8 cellular contexts compared by ENCODE assay signal in genomic region chr5:140401362-140402257, GRCh38. TPM values are rescaled to one million over a fixed set of nuclear protein-coding genes. Genes with fewer than 3 reads are reported as not detected.
A peak's percentile ranks its signal among the peaks of the same experiment; 100 is the strongest.
DNase-seq lines count a peak whose midpoint lies in the region; ATAC-seq and TF ChIP-seq lines count a peak whose summit lies in the region.

ANKHD1 (plus strand) TSS chr5:140401833; CDS start chr5:140401968, 135 bp downstream.

- H3K4me1 ChIP-seq in RWPE2 (ENCODE audit: insufficient read depth, poor library complexity, severe bottlenecking) = peaks cover 24% of the 10 kb centered on the region

- H3K27me3 Mint-ChIP-seq in activated T-helper 2 cell treated with anti-CD3 and anti-CD28 coated beads, Interferon-gamma antibody, Interleukin-2, Interleukin-4, amounts not matched to agents 10 μg/mL and 5 μg/mL and 100 μg/mL, durations not matched to agents 14 hours and 24 hours and 36 hours (ENCODE audit: low read depth) = no peaks in the 10 kb centered on the region
- H3K27me3 Mint-ChIP-seq in natural killer cell (ENCODE audit: low read depth in 2 of 2) = no peaks in the 10 kb centered on the region

- intact Hi-C loops in activated T-helper 2 cell treated with anti-CD3 and anti-CD28 coated beads, Interferon-gamma antibody, Interleukin-2, Interleukin-4, amounts not matched to agents 10 μg/mL and 5 μg/mL and 100 μg/mL, durations not matched to agents 14 hours and 24 hours and 36 hours (cut with micrococcal nuclease) = loop anchor here (1.0 to 5.0 kb wide), 9 partner anchors 98 to 839 kb away; partner anchors contain the start of genes APBB3, HARS1, HARS2 and IK
- intact Hi-C loops in natural killer cell (cut with micrococcal nuclease) = loop anchor here (1.0 to 5.0 kb wide), 9 partner anchors 146 to 310 kb away; partner anchors contain the start of genes APBB3, EIF4EBP3, HARS1 and HARS2

- peak within 1 kb of the TSS; percentile 62 for H3K4me3 ChIP-seq in RWPE2 (ENCODE audit: severe bottlenecking)

- TF ChIP-seq CTCF in RWPE2 (IDR thresholded peaks at IDR 0.05; ENCODE audit: poor library complexity, severe bottlenecking) = no peak
- no peak for TF ChIP-seq CTCF in natural killer cell (IDR thresholded peaks at IDR 0.05)

- no peaks in the 10 kb centered on the region for H3K27me3 ChIP-seq in RWPE2 (ENCODE audit: insufficient read depth, poor library complexity, severe bottlenecking)

- H3K36me3 Mint-ChIP-seq in activated T-helper 2 cell treated with anti-CD3 and anti-CD28 coated beads, Interferon-gamma antibody, Interleukin-2, Interleukin-4, amounts not matched to agents 10 μg/mL and 5 μg/mL and 100 μg/mL, durations not matched to agents 14 hours and 24 hours and 36 hours (ENCODE audit: low read depth) = peaks cover 30% of the 10 kb centered on the region
- H3K36me3 Mint-ChIP-seq in natural killer cell = no peaks in the 10 kb centered on the region

- peak; percentile 75 for ATAC-seq in RWPE2 (ENCODE audit: low read depth)
- peak; percentile 80 to 93 (median 81) for ATAC-seq in natural killer cell
- peak; percentile 92 for ATAC-seq in stimulated activated naive CD8-positive, alpha-beta T cell treated with anti-CD3 and anti-CD28 coated beads, Interleukin-15, Interleukin-2, amounts not matched to agents 100 U/mL and 50 U/mL, for 24 hours

- peak within 1 kb of the TSS; percentile 63 for H3K27ac ChIP-seq in RWPE2 (ENCODE audit: poor library complexity, severe bottlenecking)

- no peaks in the 10 kb centered on the region for H3K9me3 ChIP-seq in RWPE2 (ENCODE audit: severe bottlenecking)

- no peak within 1 kb of the TSS for H3K4me3 Mint-ChIP-seq in activated T-helper 2 cell treated with anti-CD3 and anti-CD28 coated beads, Interferon-gamma antibody, Interleukin-2, Interleukin-4, amounts not matched to agents 10 μg/mL and 5 μg/mL and 100 μg/mL, durations not matched to agents 14 hours and 24 hours and 36 hours (ENCODE audit: low read depth)
- H3K4me3 Mint-ChIP-seq in natural killer cell = no peak within 1 kb of the TSS

- H3K27ac Mint-ChIP-seq in activated T-helper 2 cell treated with anti-CD3 and anti-CD28 coated beads, Interferon-gamma antibody, Interleukin-2, Interleukin-4, amounts not matched to agents 10 μg/mL and 5 μg/mL and 100 μg/mL, durations not matched to agents 14 hours and 24 hours and 36 hours = no peak within 1 kb of the TSS
- no peak within 1 kb of the TSS for H3K27ac Mint-ChIP-seq in natural killer cell

- peaks cover 20% of the 10 kb centered on the region for H3K4me1 Mint-ChIP-seq in activated T-helper 2 cell treated with anti-CD3 and anti-CD28 coated beads, Interferon-gamma antibody, Interleukin-2, Interleukin-4, amounts not matched to agents 10 μg/mL and 5 μg/mL and 100 μg/mL, durations not matched to agents 14 hours and 24 hours and 36 hours (ENCODE audit: low read depth)
- H3K4me1 Mint-ChIP-seq in natural killer cell = peaks cover 26 to 35% of the 10 kb centered on the region in 2 donors

- H3K36me3 ChIP-seq in RWPE2 (ENCODE audit: low read depth) = peaks cover 11% of the 10 kb centered on the region; the same call in 1 of the 2 replicates

- DNase-seq in EH (ENCODE audit: low read depth) (peak; percentile 100), H4 (ENCODE audit: low spot score) (peak; percentile 100), LoVo (ENCODE audit: low spot score) (peak; percentile 100), RWPE2 (ENCODE audit: low spot score) (peak; percentile 100), fibroblast of peridontal ligament (ENCODE audit: extremely low read depth) (peak; percentile 100), natural killer cell (peak; percentile 94)
- peak; percentile 97 for DNase-seq in activated T-helper 2 cell treated with anti-CD3 and anti-CD28 coated beads, Interferon-gamma antibody, Interleukin-2, Interleukin-4, amounts not matched to agents 10 μg/mL and 5 μg/mL and 100 μg/mL, durations not matched to agents 14 hours and 24 hours and 36 hours (ENCODE audit: low spot score)
- DNase-seq in stimulated activated naive CD8-positive, alpha-beta T cell treated with anti-CD3 and anti-CD28 coated beads, Interleukin-15, Interleukin-2, amounts not matched to agents 100 U/mL and 50 U/mL, for 24 hours = peak; percentile 96

- H3K9me3 Mint-ChIP-seq in activated T-helper 2 cell treated with anti-CD3 and anti-CD28 coated beads, Interferon-gamma antibody, Interleukin-2, Interleukin-4, amounts not matched to agents 10 μg/mL and 5 μg/mL and 100 μg/mL, durations not matched to agents 14 hours and 24 hours and 36 hours = no peaks in the 10 kb centered on the region
- H3K9me3 Mint-ChIP-seq in natural killer cell = no peaks in the 10 kb centered on the region

RNA-seq across cellular contexts. Expression of gene ANKHD1, which starts in this region (rescaled TPM):
- total RNA-seq in H4 (2014; rRNA removed; shearing (Covaris generic)) = 29.7 and 35.5 TPM in 2 replicates
- total RNA-seq in activated T-helper 2 cell treated with anti-CD3 and anti-CD28 coated beads, Interferon-gamma antibody, Interleukin-2, Interleukin-4, amounts not matched to agents 10 μg/mL and 5 μg/mL and 100 μg/mL, durations not matched to agents 14 hours and 24 hours and 36 hours = 119 and 120 TPM in 2 replicates
- total RNA-seq in natural killer cell = 100 to 1,000 TPM; 225 to 239 (median 230) TPM

Comparison
In these comparisons a context has a peak if more than half of its experiments do, and no peak if none do; other contexts are left out.
1. Peak in every context shown above with its lines: DNase-seq, ATAC-seq, H3K4me3 ChIP-seq and H3K27ac ChIP-seq.